Comparison of ENCODE assay signal across 8 cellular contexts in the genomic region with DNA sequence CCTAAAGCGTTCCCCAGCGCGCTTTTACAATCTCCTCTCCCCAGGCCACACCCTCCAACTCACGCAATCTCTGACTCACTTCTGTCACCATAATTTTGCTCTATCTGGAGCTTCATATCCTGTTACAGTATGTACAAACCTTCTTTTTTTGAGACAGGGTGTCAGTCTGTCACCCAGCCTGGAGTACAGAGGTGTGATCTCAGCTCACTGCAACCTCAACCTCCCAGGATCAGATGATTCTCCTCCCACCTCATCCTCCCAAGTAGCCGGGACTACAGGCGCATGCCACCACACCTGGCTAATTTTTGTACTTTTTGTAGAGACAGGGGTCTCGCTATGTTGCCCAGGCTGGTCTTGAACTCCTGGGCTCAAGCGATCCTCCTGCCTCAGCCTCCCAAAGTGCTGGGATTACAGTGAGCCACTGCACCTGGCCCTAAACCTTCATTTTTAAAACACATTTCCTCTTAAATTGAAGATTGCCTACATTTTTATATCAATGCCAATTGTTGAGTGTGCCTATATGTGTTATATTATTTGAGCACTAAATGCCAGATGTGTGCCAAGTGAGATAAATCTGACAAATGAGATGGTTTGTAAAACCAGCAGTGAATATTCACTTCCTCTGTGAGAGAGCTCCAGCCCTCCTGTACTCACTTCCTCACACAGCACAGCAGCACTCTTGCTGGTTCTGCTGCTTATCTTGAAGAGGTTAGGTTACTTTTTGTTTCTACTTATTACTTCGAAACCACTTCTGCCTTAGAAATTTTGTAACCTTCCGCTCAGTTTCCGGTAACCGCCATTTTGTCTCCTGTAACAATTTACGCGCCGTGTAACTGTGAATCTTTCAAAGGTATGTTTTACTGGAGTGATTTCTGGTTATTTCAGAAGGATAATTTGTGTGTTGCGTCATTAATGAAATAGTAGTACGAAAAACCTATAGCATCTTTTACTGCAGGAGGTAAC. TPM values are rescaled to one million over a fixed set of nuclear protein-coding genes. Genes with fewer than 3 reads are reported as not detected.
DNase-seq lines count a peak whose midpoint lies in the region; ATAC-seq and TF ChIP-seq lines count a peak whose summit lies in the region.

No MANE protein-coding gene starts in this region.

- 53 to 73% methylated on average over 17 of the region's 17 CpGs for whole genome bisulfite sequencing in sigmoid colon, 2 donors
- 78% methylated on average over 17 of the region's 17 CpGs for WGBS in suprapubic skin

- H3K4me3 Mint-ChIP-seq in activated naive CD8-positive, alpha-beta T cell treated with anti-CD3 and anti-CD28 coated beads, Interleukin-2, amount 50 U/mL, for 24 hours, result peak overlapping the region; percentile 97
- no peak overlapping the region for H3K4me3 Mint-ChIP-seq in endothelial cell (ENCODE audit: unreplicated experiment)

- H3K27ac Mint-ChIP-seq in activated naive CD8-positive, alpha-beta T cell treated with anti-CD3 and anti-CD28 coated beads, Interleukin-2, amount 50 U/mL, for 24 hours, result peak overlapping the region; percentile 99
- H3K27ac Mint-ChIP-seq in endothelial cell (ENCODE audit: unreplicated experiment), result no peak overlapping the region

- peaks cover 65% of the 10 kb centered on the region for H3K4me1 Mint-ChIP-seq in activated naive CD8-positive, alpha-beta T cell treated with anti-CD3 and anti-CD28 coated beads, Interleukin-2, amount 50 U/mL, for 24 hours
- no peaks in the 10 kb centered on the region for H3K4me1 Mint-ChIP-seq in endothelial cell (ENCODE audit: unreplicated experiment)

- intact Hi-C loops in sigmoid colon (cut with DNase I), result no loop called here

- H3K27me3 ChIP-seq in sigmoid colon, result no peaks in the 10 kb centered on the region
- H3K27me3 ChIP-seq in suprapubic skin, result no peaks in the 10 kb centered on the region

- peak overlapping the region in 1 of 4 donors; percentile 4 for H3K4me3 ChIP-seq in sigmoid colon
- H3K4me3 ChIP-seq in suprapubic skin, result no peak overlapping the region

- H3K27me3 Mint-ChIP-seq in activated naive CD8-positive, alpha-beta T cell treated with anti-CD3 and anti-CD28 coated beads, Interleukin-2, amount 50 U/mL, for 24 hours, result no peaks in the 10 kb centered on the region
- peaks cover 3% of the 10 kb centered on the region for H3K27me3 Mint-ChIP-seq in endothelial cell (ENCODE audit: unreplicated experiment)

- peaks cover 9% of the 10 kb centered on the region for H3K9me3 Mint-ChIP-seq in activated naive CD8-positive, alpha-beta T cell treated with anti-CD3 and anti-CD28 coated beads, Interleukin-2, amount 50 U/mL, for 24 hours
- H3K9me3 Mint-ChIP-seq in endothelial cell (ENCODE audit: unreplicated experiment), result no peaks in the 10 kb centered on the region

- DNase-seq in T-helper 1 cell (peak; percentile 56 to 95 (median 64)), endothelial cell (ENCODE audit: low spot score) (no peak), sigmoid colon (no peak), suprapubic skin (ENCODE audit: low spot score in 2 of 2) (no peak)
- peak; percentile 72 for DNase-seq in activated naive CD8-positive, alpha-beta T cell treated with anti-CD3 and anti-CD28 coated beads, Interleukin-2, amount 50 U/mL, for 24 hours
- DNase-seq in stimulated activated CD4-positive, alpha-beta T cell treated with anti-CD3 and anti-CD28 coated beads, Interleukin-2, amount 100 ng/mL, for 4 hours (ENCODE audit: low read depth), result peak; percentile 61

- TF ChIP-seq EP300 in sigmoid colon (IDR thresholded peaks at IDR 0.05), result no peak
- no peak for TF ChIP-seq EP300 in suprapubic skin (IDR thresholded peaks at IDR 0.05)

- TF ChIP-seq POLR2A in sigmoid colon (IDR thresholded peaks at IDR 0.05) (no peak), suprapubic skin (IDR thresholded peaks at IDR 0.05) (peak in 1 of 2 donors; percentile 25)

- H3K36me3 ChIP-seq in sigmoid colon (no peaks in the 10 kb centered on the region), suprapubic skin (no peaks in the 10 kb centered on the region)

- TF ChIP-seq CTCF in endothelial cell (IDR thresholded peaks at IDR 0.05; ENCODE audit: unreplicated experiment) (no peak), sigmoid colon (IDR thresholded peaks at IDR 0.05) (no peak), suprapubic skin (IDR thresholded peaks at IDR 0.05) (no peak)

- H3K27ac ChIP-seq in sigmoid colon, result peak overlapping the region in 2 of 4 donors; percentile 20 to 24
- H3K27ac ChIP-seq in suprapubic skin, result no peak overlapping the region

- no peaks in the 10 kb centered on the region for H3K9me3 ChIP-seq in sigmoid colon
- no peaks in the 10 kb centered on the region for H3K9me3 ChIP-seq in suprapubic skin

- H3K4me1 ChIP-seq in sigmoid colon (no peaks in the 10 kb centered on the region), suprapubic skin (no peaks in the 10 kb centered on the region)

- ATAC-seq in GM18907 (IDR thresholded peaks at IDR 0.05; ENCODE audit: unreplicated experiment) (peak; percentile 95), HG03045 (IDR thresholded peaks at IDR 0.05; ENCODE audit: unreplicated experiment) (peak; percentile 96)
- ATAC-seq in activated naive CD8-positive, alpha-beta T cell treated with anti-CD3 and anti-CD28 coated beads, Interleukin-2, amount 50 U/mL, for 24 hours, result peak; percentile 95

- peaks cover 34% of the 10 kb centered on the region for H3K36me3 Mint-ChIP-seq in activated naive CD8-positive, alpha-beta T cell treated with anti-CD3 and anti-CD28 coated beads, Interleukin-2, amount 50 U/mL, for 24 hours (ENCODE audit: low read depth)
- no peaks in the 10 kb centered on the region for H3K36me3 Mint-ChIP-seq in endothelial cell (ENCODE audit: low read depth, unreplicated experiment)

RNA-seq across cellular contexts. Expression of a gene that starts 57.9 kb away (rescaled TPM):
- total RNA-seq in endothelial cell (ENCODE audit: unreplicated experiment) (8.3 TPM), sigmoid colon (1 to 10 TPM; 4.2 to 9.5 (median 6.8) TPM), suprapubic skin (10 to 100 TPM in 2 of 4 donors, 1 to 10 TPM in 2; 4.1 to 13.3 (median 10.3) TPM)
- 10 to 100 TPM in 1 of 3 donors, 1 to 10 TPM in 2; 2.3 to 22.8 (median 2.4) TPM for polyA plus RNA-seq in sigmoid colon

Comparison
In these comparisons a context has a peak if more than half of its experiments do, and no peak if none do; other contexts are left out.
1. DNase-seq: peak in T-helper 1 cell (5 of 5), activated naive CD8-positive, alpha-beta T cell treated with anti-CD3 and anti-CD28 coated beads, Interleukin-2, amount 50 U/mL, for 24 hours (single experiment) and stimulated activated CD4-positive, alpha-beta T cell treated with anti-CD3 and anti-CD28 coated beads, Interleukin-2, amount 100 ng/mL, for 4 hours (single experiment); none in endothelial cell (single experiment), sigmoid colon (single experiment) and suprapubic skin (0 of 2).
2. Peak in every context shown above with its lines, with median percentiles within 50 percentile points of each other: ATAC-seq.